ENCODE assay signal across 12 cellular contexts in the genomic region with DNA sequence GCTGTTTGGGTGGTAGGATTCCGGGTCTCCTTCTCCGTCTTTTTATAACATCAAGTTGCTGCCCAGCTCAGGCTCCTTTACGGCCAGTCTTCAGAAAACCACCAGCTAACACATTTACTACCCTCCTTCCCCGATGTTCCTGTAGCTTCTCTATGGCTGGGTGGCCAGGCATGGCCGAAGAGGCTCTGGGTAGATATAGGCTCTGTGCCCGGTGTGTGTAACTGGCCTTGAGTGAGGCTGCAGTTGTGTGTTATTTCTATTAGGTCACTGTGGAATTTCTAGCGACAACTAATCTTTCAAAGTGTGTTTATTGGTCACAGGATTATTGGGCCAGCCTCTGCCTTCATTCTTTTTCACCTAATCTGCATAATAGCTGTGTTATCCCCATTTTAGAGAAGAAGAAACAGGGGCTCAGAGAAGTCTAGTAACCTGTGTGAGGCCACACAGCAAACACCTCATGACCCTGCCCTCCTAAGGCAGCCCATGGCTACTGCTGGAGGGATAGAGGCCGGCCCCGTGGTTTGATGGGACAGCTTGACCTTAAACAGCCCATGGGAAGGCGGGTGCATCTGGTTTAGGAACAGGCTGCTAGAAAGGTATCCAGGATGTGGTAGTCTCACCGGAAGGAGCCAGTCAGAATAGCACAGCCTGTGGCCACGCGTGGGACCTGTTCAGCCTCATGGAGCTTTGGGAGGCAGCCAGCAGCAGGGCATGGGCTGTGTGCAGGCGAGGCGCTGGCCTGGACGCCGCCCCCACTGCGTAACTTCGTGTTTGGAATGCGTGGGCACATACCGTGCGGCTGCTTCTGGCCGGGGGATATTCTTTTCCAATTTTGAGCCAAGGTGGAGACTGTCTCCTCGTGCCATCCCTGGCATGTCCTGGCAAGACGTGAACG. TPM values are rescaled to one million over a fixed set of nuclear protein-coding genes. Genes with fewer than 3 reads are reported as not detected.
A peak's percentile ranks its signal among the peaks of the same experiment; 100 is the strongest.
DNase-seq lines count a peak whose midpoint lies in the region; ATAC-seq and TF ChIP-seq lines count a peak whose summit lies in the region.
"Had no signal": no experiment of that assay in that cellular context is flagged by ENCODE, and none has a peak within 500 bp of the region (broad histone marks: within the 10 kb centered on the region; RNA-seq: fewer than 3 reads in every experiment).

No MANE protein-coding gene starts in this region.

- peaks cover 30% of the 10 kb centered on the region for H3K27me3 Mint-ChIP-seq in endodermal cell (ENCODE audit: insufficient read depth)

- H3K36me3 Mint-ChIP-seq in endodermal cell (ENCODE audit: low read depth), result no peaks in the 10 kb centered on the region

- peaks cover 19% of the 10 kb centered on the region for H3K4me1 Mint-ChIP-seq in endodermal cell

- no peak for ATAC-seq in HG03442 (IDR thresholded peaks at IDR 0.05; ENCODE audit: unreplicated experiment)

- H3K4me1 ChIP-seq in GM23248 (ENCODE audit: insufficient read depth) (peaks cover 65% of the 10 kb centered on the region), endodermal cell (ENCODE audit: control insufficient read depth, insufficient read depth, low read length) (no peaks in the 10 kb centered on the region), smooth muscle cell (ENCODE audit: low read depth) (peaks cover 7% of the 10 kb centered on the region)
- H3K4me1 ChIP-seq: parathyroid adenoma had no signal

- H3K9ac ChIP-seq in GM23248 (peak overlapping the region; percentile 63), endodermal cell (ENCODE audit: extremely low read depth, low read length, poor library complexity, severe bottlenecking) (no peak overlapping the region), smooth muscle cell (ENCODE audit: low read depth) (peak overlapping the region; percentile 21)
- H3K9ac ChIP-seq: parathyroid adenoma had no signal

- H3K27ac ChIP-seq in GM23248, result peak overlapping the region; percentile 91
- peak overlapping the region; percentile 41 for H3K27ac ChIP-seq in endodermal cell (ENCODE audit: low read depth, low read length)
- H3K27ac ChIP-seq in smooth muscle cell (ENCODE audit: low read depth), result peak overlapping the region; percentile 81
- H3K27ac ChIP-seq in brain microvascular endothelial cell, result no peak overlapping the region
- H3K27ac ChIP-seq: parathyroid adenoma had no signal

- no peaks in the 10 kb centered on the region for H3K27me3 ChIP-seq in GM23248 (replicated peaks; ENCODE audit: insufficient read depth)
- H3K27me3 ChIP-seq in endodermal cell (ENCODE audit: control insufficient read depth, insufficient read depth, low read length, poor library complexity, severe bottlenecking), result peaks cover 6% of the 10 kb centered on the region
- no peaks in the 10 kb centered on the region for H3K27me3 ChIP-seq in smooth muscle cell (ENCODE audit: low read depth)
- H3K27me3 ChIP-seq in H7 (ENCODE audit: control insufficient read depth, insufficient read depth, low read length), result no peaks in the 10 kb centered on the region
- H3K27me3 ChIP-seq in brain microvascular endothelial cell (replicated peaks), result no peaks in the 10 kb centered on the region

- H3K4me3 ChIP-seq in GM23248 (peak overlapping the region; percentile 1), endodermal cell (ENCODE audit: low read length) (no peak overlapping the region), smooth muscle cell (no peak overlapping the region), H7 (ENCODE audit: insufficient read depth, low read depth, low read length) (no peak overlapping the region), brain microvascular endothelial cell (ENCODE audit: low read depth, low read length) (no peak overlapping the region)

- DNase-seq in GM23248, result peak; percentile 83
- DNase-seq in activated CD4-positive, alpha-beta T cell treated with anti-CD3 and anti-CD28 coated beads, Interleukin-2, amount 50 U/mL, for 48 hours, result peak; percentile 49 to 63
- no peak for DNase-seq in endodermal cell
- no peak for DNase-seq in smooth muscle cell (lab: John Stamatoyannopoulos, UW; ENCODE audit: unreplicated experiment)
- no peak for DNase-seq in H7
- no peak for DNase-seq in NCI-H2107 treated with DMSO at 0.1 percent for 48 hours (lab: John Stamatoyannopoulos, UW; ENCODE audit: unreplicated experiment)
- no peak for DNase-seq in brain microvascular endothelial cell
- DNase-seq: GDM1 had no signal

- H4K20me1 ChIP-seq in GM23248 (ENCODE audit: insufficient read depth) (no peaks in the 10 kb centered on the region), smooth muscle cell (ENCODE audit: low read depth) (no peaks in the 10 kb centered on the region)

- no peaks in the 10 kb centered on the region for H3K9me3 ChIP-seq in GM23248 (ENCODE audit: low read depth)
- H3K9me3 ChIP-seq in endodermal cell (ENCODE audit: control insufficient read depth, low read length), result no peaks in the 10 kb centered on the region
- H3K9me3 ChIP-seq in smooth muscle cell (replicated peaks; ENCODE audit: low read depth), result no peaks in the 10 kb centered on the region

- in situ Hi-C loops in GM23248 (cut with MboI), result no loop called here
- in situ Hi-C loops in brain microvascular endothelial cell (cut with HindIII; ENCODE audit: low pct_ligation_motif_present, low sequenced_read_pairs), result no loop called here

- TF ChIP-seq CTCF in endodermal cell (conservative IDR thresholded peaks at IDR 0.05), result no peak
- no peak for TF ChIP-seq CTCF in smooth muscle cell (IDR thresholded peaks at IDR 0.05; ENCODE audit: borderline replicate concordance, insufficient read depth, poor library complexity, severe bottlenecking)
- TF ChIP-seq CTCF in brain microvascular endothelial cell (IDR thresholded peaks at IDR 0.05; ENCODE audit: low read depth, low read length, missing control alignments), result no peak

- H3K9me2 ChIP-seq in GM23248 (ENCODE audit: insufficient read depth), result no peaks in the 10 kb centered on the region

- no peak overlapping the region for H3K4me3 Mint-ChIP-seq in endodermal cell

- no peaks in the 10 kb centered on the region for H3K36me3 ChIP-seq in GM23248 (ENCODE audit: low read depth)
- no peaks in the 10 kb centered on the region for H3K36me3 ChIP-seq in endodermal cell (ENCODE audit: control insufficient read depth, insufficient read depth, low read length)
- H3K36me3 ChIP-seq in smooth muscle cell (ENCODE audit: low read depth), result no peaks in the 10 kb centered on the region
- H3K36me3 ChIP-seq in H7 (replicated peaks; ENCODE audit: control insufficient read depth, insufficient read depth, low read length), result no peaks in the 10 kb centered on the region
- peaks cover 11% of the 10 kb centered on the region for H3K36me3 ChIP-seq in brain microvascular endothelial cell (replicated peaks)

- H3K4me2 ChIP-seq in GM23248 (ENCODE audit: unreplicated experiment) (peak overlapping the region; percentile 44), smooth muscle cell (peak overlapping the region; percentile 58)

- H3K79me2 ChIP-seq in GM23248 (ENCODE audit: insufficient read depth) (peaks cover 11% of the 10 kb centered on the region; the same call in 1 of the 2 replicates), smooth muscle cell (ENCODE audit: low read depth) (no peaks in the 10 kb centered on the region)
- H3K79me2 ChIP-seq: parathyroid adenoma had no signal

- H3K9me3 Mint-ChIP-seq in endodermal cell, result no peaks in the 10 kb centered on the region

- no peak overlapping the region for H3K27ac Mint-ChIP-seq in endodermal cell

- 36 to 37% methylated on average over 26 of the region's 26 CpGs for WGBS in GM23248 (ENCODE audit: low coverage in 1 of 2, low lambda C conversion rate in 2 of 2, missing lambda C conversion rate in 2 of 2), 2 experiments
- WGBS in endodermal cell (ENCODE audit: insufficient coverage in 1 of 2, insufficient read length in 1 of 2), 2 experiments, result 93 to 94% methylated on average over 23 to 26 of the region's 26 CpGs
- 56% methylated on average over 26 of the region's 26 CpGs for WGBS in smooth muscle cell (ENCODE audit: low lambda C conversion rate)

- H2AFZ ChIP-seq in GM23248 (peak overlapping the region; percentile 28), smooth muscle cell (ENCODE audit: low read depth) (no peak overlapping the region)
- H2AFZ ChIP-seq: parathyroid adenoma had no signal

- H3F3A ChIP-seq in GM23248 (ENCODE audit: insufficient read depth) (peaks cover 56% of the 10 kb centered on the region), smooth muscle cell (ENCODE audit: low read depth) (peaks cover 8% of the 10 kb centered on the region)

RNA-seq across cellular contexts. Expression of a gene that starts 29.7 kb away (rescaled TPM):
- total RNA-seq in GM23248 (2014; rRNA removed; shearing (Covaris generic)), result 395 and 405 TPM in 2 replicates
- polyA plus RNA-seq in GM23248 (2016; fragmentation: Nextera tagmentation; extraction: Ambion mirVana), result 220 and 303 TPM in 2 replicates
- 1 to 10 TPM; 1.7 to 3.1 TPM for total RNA-seq in endodermal cell
- 39.5 TPM for polyA plus RNA-seq in endodermal cell (2013, experiment 1 of 2)
- 37.5 TPM for polyA plus RNA-seq in endodermal cell (2013, experiment 2 of 2)
- total RNA-seq in smooth muscle cell, result 175 and 197 TPM in 2 replicates
- 170 and 257 TPM in 2 replicates for polyA plus RNA-seq in smooth muscle cell
- 11.5 and 14.5 TPM in 2 replicates for total RNA-seq in H7 (2014; rRNA removed; shearing (Covaris generic))

RNA-seq across cellular contexts. Expression of a gene that starts 36.6 kb away (rescaled TPM):
- total RNA-seq in GM23248 (2014; rRNA removed; shearing (Covaris generic)), result not detected in 2 replicates
- polyA plus RNA-seq in GM23248 (2016; fragmentation: Nextera tagmentation; extraction: Ambion mirVana) (not detected in 2 replicates), smooth muscle cell (not detected in 2 replicates)
- total RNA-seq in endodermal cell (not detected), smooth muscle cell (not detected in 2 replicates)
- polyA plus RNA-seq in endodermal cell (2013, experiment 1 of 2), result not detected
- polyA plus RNA-seq in endodermal cell (2013, experiment 2 of 2), result not detected
- total RNA-seq in H7 (2014; rRNA removed; shearing (Covaris generic)), result not detected in 2 replicates
- total RNA-seq: HT1080 had no signal
- polyA plus RNA-seq: adipose tissue had no signal

Comparison
In these comparisons a context has a peak if more than half of its experiments do, and no peak if none do; other contexts are left out.
1. DNase-seq: peak in GM23248 (single experiment) and activated CD4-positive, alpha-beta T cell treated with anti-CD3 and anti-CD28 coated beads, Interleukin-2, amount 50 U/mL, for 48 hours (2 of 2); none in endodermal cell (single experiment), smooth muscle cell (single experiment), H7 (single experiment), NCI-H2107 treated with DMSO at 0.1 percent for 48 hours (single experiment) and brain microvascular endothelial cell (single experiment).
2. RNA of a gene that starts 29.7 kb away (total RNA-seq): 395 to 405 TPM in GM23248 and 175 to 197 TPM in smooth muscle cell; 11.5 to 14.5 TPM in H7 and 1.7 to 3.1 TPM in endodermal cell; every median in the first group is over 10 times any median in the second.